Comparison of ENCODE assay signal across 14 cellular contexts in the genomic region with DNA sequence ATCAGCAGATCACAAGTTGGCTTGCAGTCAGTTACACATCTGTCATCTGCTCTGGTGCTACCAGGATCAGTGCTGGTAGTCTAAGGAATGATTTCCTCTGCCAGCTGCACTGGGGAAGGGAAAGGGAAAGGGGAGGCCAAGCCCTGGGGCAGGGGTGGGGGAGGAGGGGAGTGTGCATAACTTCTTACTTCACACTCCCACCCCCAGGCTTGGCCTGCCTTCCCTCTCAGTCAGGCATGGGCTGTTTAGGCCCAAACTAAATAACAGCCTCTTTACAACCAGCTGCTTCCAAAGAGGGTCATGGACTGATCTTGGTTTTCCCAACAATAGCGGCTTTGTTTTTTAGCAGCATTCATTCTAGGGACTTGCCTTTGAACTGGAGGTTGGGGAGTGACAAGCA.
DNase-seq lines count a peak whose midpoint lies in the region; ATAC-seq, FAIRE-seq and TF ChIP-seq lines count a peak whose summit lies in the region.
"Had no signal": no experiment of that assay in that cellular context is flagged by ENCODE, and none has a peak within 500 bp of the region (broad histone marks: within the 10 kb centered on the region; RNA-seq: fewer than 3 reads in every experiment).

No MANE protein-coding gene starts in this region.

- FAIRE-seq in urothelium cell line (lab: Jason Lieb, UNC): no peak
- FAIRE-seq: pancreas had no signal

- no peaks in the 10 kb centered on the region for H3K4me1 Mint-ChIP-seq in stimulated activated effector memory CD8-positive, alpha-beta T cell treated with anti-CD3 and anti-CD28 coated beads, Interleukin-12 subunit alpha, Interleukin-12 subunit beta, amount 100 ng/mL, for 72 hours
- no peaks in the 10 kb centered on the region for H3K4me1 Mint-ChIP-seq in natural killer cell

- H3K36me3 ChIP-seq in left ventricle myocardium inferior: peaks cover 6% of the 10 kb centered on the region
- no peaks in the 10 kb centered on the region for H3K36me3 ChIP-seq in mucosa of descending colon (ENCODE audit: low read depth)
- H3K36me3 ChIP-seq: pancreas, Peyer's patch had no signal

- TF ChIP-seq CTCF in left ventricle myocardium inferior (IDR thresholded peaks at IDR 0.05; ENCODE audit: borderline replicate concordance) (no peak), mucosa of descending colon (IDR thresholded peaks at IDR 0.05) (no peak), natural killer cell (IDR thresholded peaks at IDR 0.05) (no peak)

- H3K36me3 Mint-ChIP-seq in stimulated activated effector memory CD8-positive, alpha-beta T cell treated with anti-CD3 and anti-CD28 coated beads, Interleukin-12 subunit alpha, Interleukin-12 subunit beta, amount 100 ng/mL, for 72 hours: no peaks in the 10 kb centered on the region
- H3K36me3 Mint-ChIP-seq in natural killer cell: no peaks in the 10 kb centered on the region

- H3K9me3 ChIP-seq in right cardiac atrium (ENCODE audit: control insufficient read depth, low read length) (no peaks in the 10 kb centered on the region), left ventricle myocardium inferior (replicated peaks) (peaks cover 3% of the 10 kb centered on the region), mucosa of descending colon (peaks cover under 1% of the 10 kb centered on the region)
- H3K9me3 ChIP-seq: pancreas, Peyer's patch had no signal

- no peaks in the 10 kb centered on the region for H3K27me3 ChIP-seq in right cardiac atrium (ENCODE audit: control insufficient read depth, insufficient read depth)
- no peaks in the 10 kb centered on the region for H3K27me3 ChIP-seq in left ventricle myocardium inferior (ENCODE audit: low read depth)
- H3K27me3 ChIP-seq: ascending aorta, pancreas, Peyer's patch had no signal

- intact Hi-C loops in right cardiac atrium (cut with DNase I) (no loop called here), left ventricle myocardium inferior (cut with micrococcal nuclease) (no loop called here), mucosa of descending colon (cut with DNase I, micrococcal nuclease) (no loop called here), natural killer cell (cut with micrococcal nuclease) (no loop called here)

- DNase-seq in right cardiac atrium (peak; percentile 31 to 72 (median 63)), left ventricle myocardium inferior (no peak), cerebellar cortex (ENCODE audit: low spot score) (peak; percentile 2), mucosa of descending colon (peak in 2 of 3 donors; percentile 33 to 35), urothelium cell line (ENCODE audit: low spot score) (peak; percentile 21), natural killer cell (no peak), T1000 (lab: John Stamatoyannopoulos, UW) (no peak)
- no peak for DNase-seq in stimulated activated effector memory CD8-positive, alpha-beta T cell treated with anti-CD3 and anti-CD28 coated beads, Interleukin-12 subunit alpha, Interleukin-12 subunit beta, amount 100 ng/mL, for 72 hours (ENCODE audit: low spot score in 2 of 2)
- DNase-seq: GF-D8, NCI-H1436, Peyer's patch had no signal

- H3K4me3 ChIP-seq in right cardiac atrium (ENCODE audit: low read length) (no peak overlapping the region), left ventricle myocardium inferior (no peak overlapping the region), mucosa of descending colon (no peak overlapping the region)
- H3K4me3 ChIP-seq: ascending aorta, pancreas, Peyer's patch had no signal

- no peaks in the 10 kb centered on the region for H3K9me3 Mint-ChIP-seq in stimulated activated effector memory CD8-positive, alpha-beta T cell treated with anti-CD3 and anti-CD28 coated beads, Interleukin-12 subunit alpha, Interleukin-12 subunit beta, amount 100 ng/mL, for 72 hours
- H3K9me3 Mint-ChIP-seq in natural killer cell: peaks cover 3 to 7% of the 10 kb centered on the region in 2 donors

- 63% methylated on average over 1 of the region's 1 CpG for WGBS in right cardiac atrium

- no peak overlapping the region for H3K4me3 Mint-ChIP-seq in stimulated activated effector memory CD8-positive, alpha-beta T cell treated with anti-CD3 and anti-CD28 coated beads, Interleukin-12 subunit alpha, Interleukin-12 subunit beta, amount 100 ng/mL, for 72 hours
- H3K4me3 Mint-ChIP-seq in natural killer cell: no peak overlapping the region

- peaks cover 0 to 3% of the 10 kb centered on the region in 2 donors for H3K27me3 Mint-ChIP-seq in natural killer cell (ENCODE audit: low read depth in 2 of 2)

- H3K27ac ChIP-seq in right cardiac atrium (ENCODE audit: low read length) (no peak overlapping the region), left ventricle myocardium inferior (replicated peaks) (no peak overlapping the region)
- H3K27ac ChIP-seq: ascending aorta, epithelial cell of prostate, pancreas had no signal

- H3K4me1 ChIP-seq in right cardiac atrium (ENCODE audit: control insufficient read depth, insufficient read depth, low read length): peaks cover 2% of the 10 kb centered on the region
- H3K4me1 ChIP-seq in left ventricle myocardium inferior: peaks cover 9% of the 10 kb centered on the region
- H3K4me1 ChIP-seq in mucosa of descending colon (ENCODE audit: low read depth): peaks cover 3% of the 10 kb centered on the region
- H3K4me1 ChIP-seq: ascending aorta, pancreas, Peyer's patch had no signal

- ATAC-seq in right cardiac atrium (peak; percentile 43 to 68), mucosa of descending colon (peak; percentile 79), natural killer cell (no peak)
- ATAC-seq in stimulated activated effector memory CD8-positive, alpha-beta T cell treated with anti-CD3 and anti-CD28 coated beads, Interleukin-12 subunit alpha, Interleukin-12 subunit beta, amount 100 ng/mL, for 72 hours: no peak

- H3K27ac Mint-ChIP-seq in stimulated activated effector memory CD8-positive, alpha-beta T cell treated with anti-CD3 and anti-CD28 coated beads, Interleukin-12 subunit alpha, Interleukin-12 subunit beta, amount 100 ng/mL, for 72 hours: no peak overlapping the region
- no peak overlapping the region for H3K27ac Mint-ChIP-seq in natural killer cell

Comparison
In these comparisons a context has a peak if more than half of its experiments do, and no peak if none do; other contexts are left out.
1. DNase-seq: peak in right cardiac atrium (3 of 3), cerebellar cortex (single experiment), mucosa of descending colon (2 of 3) and urothelium cell line (single experiment); none in left ventricle myocardium inferior (single experiment), stimulated activated effector memory CD8-positive, alpha-beta T cell treated with anti-CD3 and anti-CD28 coated beads, Interleukin-12 subunit alpha, Interleukin-12 subunit beta, amount 100 ng/mL, for 72 hours (0 of 2), natural killer cell (single experiment) and T1000 (single experiment).
2. ATAC-seq: peak in right cardiac atrium (2 of 2) and mucosa of descending colon (single experiment); none in stimulated activated effector memory CD8-positive, alpha-beta T cell treated with anti-CD3 and anti-CD28 coated beads, Interleukin-12 subunit alpha, Interleukin-12 subunit beta, amount 100 ng/mL, for 72 hours (single experiment) and natural killer cell (0 of 3).